In the genomic region with DNA sequence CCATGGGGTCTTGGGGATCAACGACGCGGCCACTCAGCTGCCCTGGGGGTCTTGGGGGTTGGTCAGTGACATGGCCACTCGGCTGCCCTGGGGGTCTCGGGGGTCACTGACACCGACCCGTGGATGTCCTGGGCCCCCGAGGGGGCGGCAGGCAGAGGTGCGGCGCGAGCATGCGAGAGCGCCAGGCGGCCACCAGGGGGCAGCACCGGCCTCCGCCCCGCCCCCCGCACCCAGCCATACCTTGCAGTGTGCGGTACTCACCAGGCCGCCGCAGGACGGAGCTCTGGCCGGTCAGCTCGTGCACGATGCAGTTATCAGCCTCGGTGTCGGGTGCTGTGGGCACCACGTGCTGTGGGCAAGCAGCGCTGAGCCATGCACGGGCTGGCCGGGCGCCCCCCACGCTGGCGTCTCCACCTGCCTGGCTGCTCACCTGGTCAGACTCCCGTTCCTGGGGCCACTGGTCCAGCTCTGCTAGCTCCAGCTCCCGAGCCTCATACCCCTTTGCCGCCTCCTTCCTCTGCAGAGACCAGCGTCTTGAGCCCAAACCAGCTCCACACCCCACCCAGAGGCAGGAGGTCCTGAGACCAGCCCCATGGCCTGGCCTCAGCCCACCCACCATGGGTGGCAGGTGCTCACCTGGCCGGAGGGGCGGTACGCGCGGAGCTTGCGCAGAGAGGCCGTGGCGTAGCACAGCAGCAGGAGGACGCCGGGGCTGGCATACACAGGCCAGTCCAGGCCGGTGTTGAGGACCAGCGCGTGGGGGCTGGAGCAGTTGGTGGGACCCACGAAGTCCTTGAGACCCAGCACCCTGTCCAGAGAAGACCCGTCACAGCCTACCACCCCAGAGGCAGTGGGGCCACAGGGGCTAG, we compare ENCODE assay signal across 8 cellular contexts. TPM values are rescaled to one million over a fixed set of nuclear protein-coding genes. Genes with fewer than 3 reads are reported as not detected.
A peak's percentile ranks its signal among the peaks of the same experiment; 100 is the strongest.
DNase-seq lines count a peak whose midpoint lies in the region; ATAC-seq and TF ChIP-seq lines count a peak whose summit lies in the region.

No MANE protein-coding gene starts in this region.

- no peak overlapping the region for H3K4me3 Mint-ChIP-seq in CD8-positive, alpha-beta memory T cell
- H3K4me3 Mint-ChIP-seq in activated CD4-positive, alpha-beta memory T cell treated with anti-CD3 and anti-CD28 coated beads, Interleukin-2, amount 10 ng/mL, durations not matched to agents 7 days and 5 days: no peak overlapping the region
- no peak overlapping the region for H3K4me3 Mint-ChIP-seq in mesothelial cell of epicardium

- intact Hi-C loops in dorsolateral prefrontal cortex (cut with DNase I): loop anchor here (5.0 to 10.0 kb wide), 6 partner anchors 65 to 480 kb away; partner anchors contain the start of genes GALNS (in 2 of the 2), TRAPPC2L (in 2 of the 2), CDH15 (in 1 of the 2) and CDT1 (in 1 of the 2)

- POLR2A ChIA-PET in CD8-positive, alpha-beta memory T cell (lab: Charles Lee): interaction anchor here (0.5 to 1.5 kb wide), 6 partner anchors 36 to 120 kb away, joined by 3 to 9 read pairs (median 4); partner anchors contain the start of gene PIEZO1
- POLR2A ChIA-PET in activated CD4-positive, alpha-beta memory T cell treated with anti-CD3 and anti-CD28 coated beads, Interleukin-2, amount 10 ng/mL, durations not matched to agents 7 days and 5 days (lab: Charles Lee): interaction anchor here (0.8 to 1.6 kb wide), 6 partner anchors 8 to 73 kb away, joined by 3 to 10 read pairs (median 6); partner anchors contain the start of genes APRT and PIEZO1

- TF ChIP-seq CTCF in dorsolateral prefrontal cortex (IDR thresholded peaks at IDR 0.05 in 54 of 56, conservative IDR thresholded peaks at IDR 0.05 in 2 of 56; ENCODE audit: low read depth in 1 of 56, partially characterized antibody in 56 of 56): peak in 55 of 56 donors; percentile 78 to 99 (median 97)
- TF ChIP-seq CTCF in mesothelial cell of epicardium (IDR thresholded peaks at IDR 0.05; ENCODE audit: unreplicated experiment): peak; percentile 100

- no peaks in the 10 kb centered on the region for H3K27me3 Mint-ChIP-seq in CD8-positive, alpha-beta memory T cell
- no peaks in the 10 kb centered on the region for H3K27me3 Mint-ChIP-seq in activated CD4-positive, alpha-beta memory T cell treated with anti-CD3 and anti-CD28 coated beads, Interleukin-2, amount 10 ng/mL, durations not matched to agents 7 days and 5 days
- H3K27me3 Mint-ChIP-seq in mesothelial cell of epicardium (ENCODE audit: low read depth): no peaks in the 10 kb centered on the region

- H3K4me1 ChIP-seq in CD8-positive, alpha-beta memory T cell (ENCODE audit: insufficient read depth, low read length): peaks cover 10% of the 10 kb centered on the region

- H3K9me3 Mint-ChIP-seq in CD8-positive, alpha-beta memory T cell: no peaks in the 10 kb centered on the region
- no peaks in the 10 kb centered on the region for H3K9me3 Mint-ChIP-seq in activated CD4-positive, alpha-beta memory T cell treated with anti-CD3 and anti-CD28 coated beads, Interleukin-2, amount 10 ng/mL, durations not matched to agents 7 days and 5 days
- no peaks in the 10 kb centered on the region for H3K9me3 Mint-ChIP-seq in mesothelial cell of epicardium

- peaks cover 0 to 8% (median 0%) of the 10 kb centered on the region in 3 donors for H3K4me1 Mint-ChIP-seq in CD8-positive, alpha-beta memory T cell
- H3K4me1 Mint-ChIP-seq in activated CD4-positive, alpha-beta memory T cell treated with anti-CD3 and anti-CD28 coated beads, Interleukin-2, amount 10 ng/mL, durations not matched to agents 7 days and 5 days: peaks cover 1% of the 10 kb centered on the region
- no peaks in the 10 kb centered on the region for H3K4me1 Mint-ChIP-seq in mesothelial cell of epicardium

- H3K36me3 Mint-ChIP-seq in CD8-positive, alpha-beta memory T cell: peaks cover 0 to 43% (median 0%) of the 10 kb centered on the region in 3 donors
- peaks cover 30% of the 10 kb centered on the region for H3K36me3 Mint-ChIP-seq in activated CD4-positive, alpha-beta memory T cell treated with anti-CD3 and anti-CD28 coated beads, Interleukin-2, amount 10 ng/mL, durations not matched to agents 7 days and 5 days (ENCODE audit: low read depth)
- H3K36me3 Mint-ChIP-seq in mesothelial cell of epicardium: no peaks in the 10 kb centered on the region

- no peak overlapping the region for H3K4me3 ChIP-seq in CD8-positive, alpha-beta memory T cell (ENCODE audit: low read length)
- peak overlapping the region in 10 of 59 donors; percentile 12 to 33 (median 23) for H3K4me3 ChIP-seq in dorsolateral prefrontal cortex

- DNase-seq in CD8-positive, alpha-beta memory T cell: peak; percentile 51 to 86 (median 73)
- DNase-seq in NCI-H2227 treated with DMSO at 0.1 percent for 48 hours (lab: John Stamatoyannopoulos, UW) (peak; percentile 12), dorsolateral prefrontal cortex (peak; percentile 41 to 85 (median 68)), mesothelial cell of epicardium (ENCODE audit: low spot score in 2 of 2, unreplicated experiment in 2 of 2) (peak; percentile 65 to 77), RPMI8226 (no peak)
- peak; percentile 77 for DNase-seq in activated CD4-positive, alpha-beta memory T cell treated with anti-CD3 and anti-CD28 coated beads, Interleukin-2, amount 10 ng/mL, durations not matched to agents 7 days and 5 days
- peak; percentile 81 for DNase-seq in stimulated activated CD8-positive, alpha-beta memory T cell treated with anti-CD3 and anti-CD28 coated beads, Interleukin-4, amount 100 ng/mL, for 48 hours

- peak; percentile 54 for ATAC-seq in GM21423 (IDR thresholded peaks at IDR 0.05; ENCODE audit: unreplicated experiment)

- H3K36me3 ChIP-seq in CD8-positive, alpha-beta memory T cell (ENCODE audit: insufficient read depth, low read length): peaks cover 7% of the 10 kb centered on the region

- CTCF ChIA-PET in CD8-positive, alpha-beta memory T cell (lab: Charles Lee): interaction anchor here (0.6 to 4.1 kb wide), 53 partner anchors 9 to 551 kb away, joined by 3 to 43 read pairs (median 5); partner anchors contain the start of genes ACSF3, APRT, CDT1 and GALNS
- CTCF ChIA-PET in activated CD4-positive, alpha-beta memory T cell treated with anti-CD3 and anti-CD28 coated beads, Interleukin-2, amount 10 ng/mL, durations not matched to agents 7 days and 5 days (lab: Charles Lee): interaction anchor here (0.5 to 3.4 kb wide), 40 partner anchors 10 to 1079 kb away, joined by 3 to 62 read pairs (median 5); partner anchors contain the start of genes APRT, FANCA, GALNS and PIEZO1

- no peaks in the 10 kb centered on the region for H3K27me3 ChIP-seq in CD8-positive, alpha-beta memory T cell (ENCODE audit: insufficient read depth, low read length, poor library complexity, severe bottlenecking)
- H3K27me3 ChIP-seq in dorsolateral prefrontal cortex: no peaks in the 10 kb centered on the region

- H3K9me3 ChIP-seq in CD8-positive, alpha-beta memory T cell (ENCODE audit: low read length): no peaks in the 10 kb centered on the region

- H3K27ac Mint-ChIP-seq in CD8-positive, alpha-beta memory T cell: peak overlapping the region in 2 of 8 donors; percentile 17 to 47
- H3K27ac Mint-ChIP-seq in activated CD4-positive, alpha-beta memory T cell treated with anti-CD3 and anti-CD28 coated beads, Interleukin-2, amount 10 ng/mL, durations not matched to agents 7 days and 5 days: no peak overlapping the region
- H3K27ac Mint-ChIP-seq in mesothelial cell of epicardium: no peak overlapping the region

- no peak overlapping the region for H3K27ac ChIP-seq in CD8-positive, alpha-beta memory T cell (ENCODE audit: low read depth, low read length)
- no peak overlapping the region for H3K27ac ChIP-seq in dorsolateral prefrontal cortex

RNA-seq across cellular contexts. Expression of gene CTU2, which starts 31.2 kb away (rescaled TPM):
- 10 to 100 TPM; 68.6 to 69.0 TPM for total RNA-seq in CD8-positive, alpha-beta memory T cell
- polyA plus RNA-seq in CD8-positive, alpha-beta memory T cell: 21.6 TPM
- total RNA-seq in activated CD4-positive, alpha-beta memory T cell treated with anti-CD3 and anti-CD28 coated beads, Interleukin-2, amount 10 ng/mL, durations not matched to agents 7 days and 5 days: 10 to 100 TPM; 16.5 to 17.3 TPM
- total RNA-seq in dorsolateral prefrontal cortex (10 to 100 TPM; 14.1 to 40.3 (median 24.0) TPM), mesothelial cell of epicardium (22.2 to 28.2 TPM (median 22.2 TPM) in 3 replicates)

RNA-seq across cellular contexts. Expression of gene RNF166, which starts 31.3 kb away (rescaled TPM):
- total RNA-seq in CD8-positive, alpha-beta memory T cell: 10 to 100 TPM; 51.7 to 56.2 TPM
- polyA plus RNA-seq in CD8-positive, alpha-beta memory T cell: 122 TPM
- total RNA-seq in activated CD4-positive, alpha-beta memory T cell treated with anti-CD3 and anti-CD28 coated beads, Interleukin-2, amount 10 ng/mL, durations not matched to agents 7 days and 5 days: 100 to 1,000 TPM; 155 to 156 TPM
- total RNA-seq in dorsolateral prefrontal cortex: 10 to 100 TPM; 15.1 to 52.4 (median 24.8) TPM
- total RNA-seq in mesothelial cell of epicardium: 20.9 to 22.9 TPM (median 21.4 TPM) in 3 replicates

RNA-seq across cellular contexts. Expression of gene PIEZO1, which starts 47.5 kb away (rescaled TPM):
- 100 to 1,000 TPM; 215 to 230 TPM for total RNA-seq in CD8-positive, alpha-beta memory T cell
- polyA plus RNA-seq in CD8-positive, alpha-beta memory T cell: 58.4 TPM
- 100 to 1,000 TPM; 308 to 323 TPM for total RNA-seq in activated CD4-positive, alpha-beta memory T cell treated with anti-CD3 and anti-CD28 coated beads, Interleukin-2, amount 10 ng/mL, durations not matched to agents 7 days and 5 days
- total RNA-seq in dorsolateral prefrontal cortex (10 to 100 TPM; 14.6 to 86.5 (median 34.6) TPM), mesothelial cell of epicardium (148 to 160 TPM (median 151 TPM) in 3 replicates)

RNA-seq across cellular contexts. Expression of gene SNAI3, which starts 51.2 kb away (rescaled TPM):
- total RNA-seq in CD8-positive, alpha-beta memory T cell: 1 to 10 TPM; 2.2 to 2.8 TPM
- 13.5 TPM for polyA plus RNA-seq in CD8-positive, alpha-beta memory T cell
- 10 to 100 TPM; 16.5 to 16.6 TPM for total RNA-seq in activated CD4-positive, alpha-beta memory T cell treated with anti-CD3 and anti-CD28 coated beads, Interleukin-2, amount 10 ng/mL, durations not matched to agents 7 days and 5 days
- total RNA-seq in dorsolateral prefrontal cortex (1 to 10 TPM in 49 of 120 experiments, under 1 TPM in 62, not detected in 9; 0.26 to 2.6 (median 0.90) TPM), mesothelial cell of epicardium (0.29 to 0.69 TPM (median 0.43 TPM) in 3 replicates)
